ENCODE assay signal across 21 cellular contexts in the genomic region with DNA sequence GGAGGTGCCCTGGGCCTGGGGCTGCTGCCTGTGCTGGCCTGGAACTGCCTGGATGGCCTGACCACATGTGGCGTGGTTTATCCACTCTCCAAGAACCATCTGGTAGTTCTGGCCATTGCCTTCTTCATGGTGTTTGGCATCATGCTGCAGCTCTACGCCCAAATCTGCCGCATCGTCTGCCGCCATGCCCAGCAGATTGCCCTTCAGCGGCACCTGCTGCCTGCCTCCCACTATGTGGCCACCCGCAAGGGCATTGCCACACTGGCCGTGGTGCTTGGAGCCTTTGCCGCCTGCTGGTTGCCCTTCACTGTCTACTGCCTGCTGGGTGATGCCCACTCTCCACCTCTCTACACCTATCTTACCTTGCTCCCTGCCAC. TPM values are rescaled to one million over a fixed set of nuclear protein-coding genes. Genes with fewer than 3 reads are reported as not detected.
DNase-seq lines count a peak whose midpoint lies in the region; ATAC-seq and TF ChIP-seq lines count a peak whose summit lies in the region.
"Had no signal": no experiment of that assay in that cellular context is flagged by ENCODE, and none has a peak within 500 bp of the region (broad histone marks: within the 10 kb centered on the region; RNA-seq: fewer than 3 reads in every experiment).

No MANE protein-coding gene starts in this region.

- no peaks in the 10 kb centered on the region for H3K9me3 ChIP-seq in CD8-positive, alpha-beta memory T cell (ENCODE audit: low read length)
- H3K9me3 ChIP-seq: left lung, uterus had no signal

- no peaks in the 10 kb centered on the region for H3K36me3 ChIP-seq in CD8-positive, alpha-beta memory T cell (ENCODE audit: insufficient read depth, low read length)
- H3K36me3 ChIP-seq: left lung, uterus had no signal

- H3K27me3 Mint-ChIP-seq in CD8-positive, alpha-beta memory T cell: peaks cover 1 to 9% of the 10 kb centered on the region in 2 donors
- H3K27me3 Mint-ChIP-seq in HFFc6 (ENCODE audit: insufficient read depth) (peaks cover 3% of the 10 kb centered on the region; the same call in 1 of the 2 replicates), brain (peaks cover 16% of the 10 kb centered on the region), nephron progenitor cell (ENCODE audit: low read depth, poor library complexity) (peaks cover 17% of the 10 kb centered on the region), progenitor cell of endocrine pancreas (peaks cover 15% of the 10 kb centered on the region)
- H3K27me3 Mint-ChIP-seq: activated naive CD4-positive, alpha-beta T cell treated with anti-CD3 and anti-CD28 coated beads, Interleukin-2, amount 50 U/mL, for 24 hours had no signal

- peak overlapping the region; percentile 4 to 68 (median 47) for H3K4me3 Mint-ChIP-seq in CD8-positive, alpha-beta memory T cell
- no peak overlapping the region; the same call in 1 of the 2 replicates for H3K4me3 Mint-ChIP-seq in HFFc6
- H3K4me3 Mint-ChIP-seq in brain: peak overlapping the region; percentile 10 to 87 (median 80)
- peak overlapping the region; percentile 59 for H3K4me3 Mint-ChIP-seq in nephron progenitor cell
- H3K4me3 Mint-ChIP-seq in progenitor cell of endocrine pancreas (ENCODE audit: low read depth): no peak overlapping the region

- no peak for DNase-seq in CD8-positive, alpha-beta memory T cell
- DNase-seq in HFFc6: no peak
- no peak for DNase-seq in nephron progenitor cell
- no peak for DNase-seq in epidermal melanocyte (ENCODE audit: insufficient read length, low spot score)
- DNase-seq in progenitor cell of endocrine pancreas (ENCODE audit: low spot score, unreplicated experiment): no peak
- DNase-seq: activated CD4-positive, CD25-positive, alpha-beta regulatory T cell; activated CD8-positive, alpha-beta memory T cell treated with anti-CD3 and anti-CD28 coated beads, Interleukin-2, amount 50 U/mL, for 4 hours; KG1; left lung; NCI-H2081 treated with DMSO at 0.1 percent for 48 hours; NCI-H526 treated with DMSO at 0.1 percent for 48 hours; SHP77 treated with DMSO at 0.1 percent for 48 hours; stimulated activated CD4-positive, alpha-beta T cell treated with anti-CD3 and anti-CD28 coated beads, Interleukin-2, amount 100 ng/mL, for 48 hours; uterus had no signal

- no peak for ATAC-seq in GM21515 (IDR thresholded peaks at IDR 0.05; ENCODE audit: unreplicated experiment)
- ATAC-seq: left lung had no signal

- H3K36me3 Mint-ChIP-seq in CD8-positive, alpha-beta memory T cell: no peaks in the 10 kb centered on the region
- H3K36me3 Mint-ChIP-seq in HFFc6 (ENCODE audit: low read depth) (no peaks in the 10 kb centered on the region), brain (no peaks in the 10 kb centered on the region), nephron progenitor cell (ENCODE audit: low read depth) (no peaks in the 10 kb centered on the region), progenitor cell of endocrine pancreas (ENCODE audit: insufficient read depth) (no peaks in the 10 kb centered on the region)
- H3K36me3 Mint-ChIP-seq: activated naive CD4-positive, alpha-beta T cell treated with anti-CD3 and anti-CD28 coated beads, Interleukin-2, amount 50 U/mL, for 24 hours had no signal

- peak overlapping the region in 4 of 8 donors; percentile 29 to 72 (median 48) for H3K27ac Mint-ChIP-seq in CD8-positive, alpha-beta memory T cell
- H3K27ac Mint-ChIP-seq in HFFc6: peak overlapping the region; percentile 52
- H3K27ac Mint-ChIP-seq in brain: peak overlapping the region in 4 of 5 experiments; percentile 4 to 80 (median 54)
- H3K27ac Mint-ChIP-seq in nephron progenitor cell: no peak overlapping the region
- no peak overlapping the region for H3K27ac Mint-ChIP-seq in progenitor cell of endocrine pancreas

- peaks cover 13 to 22% (median 19%) of the 10 kb centered on the region in 3 donors for H3K4me1 Mint-ChIP-seq in CD8-positive, alpha-beta memory T cell
- H3K4me1 Mint-ChIP-seq in HFFc6 (ENCODE audit: low read depth): peaks cover 36% of the 10 kb centered on the region
- peaks cover 48% of the 10 kb centered on the region for H3K4me1 Mint-ChIP-seq in brain
- H3K4me1 Mint-ChIP-seq in nephron progenitor cell: peaks cover 57% of the 10 kb centered on the region
- H3K4me1 Mint-ChIP-seq in progenitor cell of endocrine pancreas (ENCODE audit: low read depth): peaks cover 9% of the 10 kb centered on the region

- CTCF ChIA-PET in CD8-positive, alpha-beta memory T cell (lab: Charles Lee): interaction anchor here (0.6 to 13.6 kb wide), 17 partner anchors 8 to 292 kb away, joined by 3 to 283 read pairs (median 4); partner anchors contain the start of genes IFI6, MAP3K6 and SYTL1

- H3K4me3 ChIP-seq in CD8-positive, alpha-beta memory T cell (ENCODE audit: low read length): no peak overlapping the region
- H3K4me3 ChIP-seq: left lung, uterus had no signal

- TF ChIP-seq CTCF in HFFc6 (IDR thresholded peaks at IDR 0.05): no peak
- no peak for TF ChIP-seq CTCF in brain (conservative IDR thresholded peaks at IDR 0.05)
- TF ChIP-seq CTCF in nephron progenitor cell (IDR thresholded peaks at IDR 0.05): no peak
- no peak for TF ChIP-seq CTCF in progenitor cell of endocrine pancreas (IDR thresholded peaks at IDR 0.05; ENCODE audit: unreplicated experiment)

- POLR2A ChIA-PET in CD8-positive, alpha-beta memory T cell (lab: Charles Lee): interaction anchor here (1.8 kb wide), 1 partner anchor 94 kb away, joined by 10 read pairs; no protein-coding TSS in a partner anchor

- H3K9me3 Mint-ChIP-seq in CD8-positive, alpha-beta memory T cell: no peaks in the 10 kb centered on the region
- H3K9me3 Mint-ChIP-seq in HFFc6 (no peaks in the 10 kb centered on the region), brain (peaks cover 0 to 2% (median 0%) of the 10 kb centered on the region in 5 experiments), nephron progenitor cell (no peaks in the 10 kb centered on the region), progenitor cell of endocrine pancreas (ENCODE audit: low read depth) (no peaks in the 10 kb centered on the region)
- H3K9me3 Mint-ChIP-seq: activated naive CD4-positive, alpha-beta T cell treated with anti-CD3 and anti-CD28 coated beads, Interleukin-2, amount 50 U/mL, for 24 hours had no signal

- peaks cover 17% of the 10 kb centered on the region for H3K4me1 ChIP-seq in CD8-positive, alpha-beta memory T cell (ENCODE audit: insufficient read depth, low read length)

- H3K27me3 ChIP-seq in CD8-positive, alpha-beta memory T cell (ENCODE audit: insufficient read depth, low read length, poor library complexity, severe bottlenecking): no peaks in the 10 kb centered on the region
- H3K27me3 ChIP-seq: uterus had no signal

- no peak overlapping the region for H3K27ac ChIP-seq in CD8-positive, alpha-beta memory T cell (ENCODE audit: low read depth, low read length)
- H3K27ac ChIP-seq: left lung, uterus had no signal

RNA-seq across cellular contexts. Expression of gene GPR3, which starts 1.8 kb away (rescaled TPM):
- total RNA-seq in CD8-positive, alpha-beta memory T cell: 1 to 10 TPM; 3.3 to 3.9 TPM
- polyA plus RNA-seq in CD8-positive, alpha-beta memory T cell: not detected
- 1 to 10 TPM; 2.3 to 3.3 (median 2.9) TPM for total RNA-seq in HFFc6 (2021; fragmentation: NEBNext Ultra II Directional; extraction: Animal tissue kit (Norgen Biotek cat#: 25700))
- 2.7 TPM for polyA plus RNA-seq in brain (ENCODE audit: insufficient read depth, low read depth, low replicate concordance)
- total RNA-seq in progenitor cell of endocrine pancreas: 1.00 and 1.1 TPM in 2 replicates

RNA-seq across cellular contexts. Expression of gene CD164L2, which starts 11.1 kb away (rescaled TPM):
- not detected for total RNA-seq in CD8-positive, alpha-beta memory T cell
- polyA plus RNA-seq in CD8-positive, alpha-beta memory T cell: not detected
- not detected for total RNA-seq in HFFc6 (2021; fragmentation: NEBNext Ultra II Directional; extraction: Animal tissue kit (Norgen Biotek cat#: 25700))
- polyA plus RNA-seq in brain (ENCODE audit: insufficient read depth, low read depth, low replicate concordance): 2.2 TPM
- not detected in 2 replicates for total RNA-seq in progenitor cell of endocrine pancreas
- total RNA-seq: posterior vena cava; skeletal muscle tissue; subcutaneous adipose tissue; T-helper 2 cell treated with Interferon-gamma antibody and Interleukin-4, amounts not matched to agents 100 ng/mL and 5 ng/mL, for 36 hours had no signal

RNA-seq across cellular contexts. Expression of gene FCN3, which starts 19.6 kb away (rescaled TPM):
- not detected for total RNA-seq in CD8-positive, alpha-beta memory T cell
- not detected for polyA plus RNA-seq in CD8-positive, alpha-beta memory T cell
- not detected for total RNA-seq in HFFc6 (2021; fragmentation: NEBNext Ultra II Directional; extraction: Animal tissue kit (Norgen Biotek cat#: 25700))
- 1.4 TPM for polyA plus RNA-seq in brain (ENCODE audit: insufficient read depth, low read depth, low replicate concordance)
- total RNA-seq in progenitor cell of endocrine pancreas: not detected in 2 replicates
- total RNA-seq: skeletal muscle tissue; T-helper 2 cell treated with Interferon-gamma antibody and Interleukin-4, amounts not matched to agents 100 ng/mL and 5 ng/mL, for 36 hours had no signal

RNA-seq across cellular contexts. Expression of gene MAP3K6, which starts 27.5 kb away (rescaled TPM):
- total RNA-seq in CD8-positive, alpha-beta memory T cell: 1 to 10 TPM; 6.9 to 7.1 TPM
- 6.0 TPM for polyA plus RNA-seq in CD8-positive, alpha-beta memory T cell
- total RNA-seq in HFFc6 (2021; fragmentation: NEBNext Ultra II Directional; extraction: Animal tissue kit (Norgen Biotek cat#: 25700)): 10 to 100 TPM; 22.6 to 30.8 (median 27.7) TPM
- polyA plus RNA-seq in brain (ENCODE audit: insufficient read depth, low read depth, low replicate concordance): 6.9 TPM
- total RNA-seq in progenitor cell of endocrine pancreas: 1.1 and 1.8 TPM in 2 replicates

RNA-seq across cellular contexts. Expression of gene SYTL1, which starts 52.4 kb away (rescaled TPM):
- total RNA-seq in CD8-positive, alpha-beta memory T cell: 10 to 100 TPM; 21.9 to 24.2 TPM
- polyA plus RNA-seq in CD8-positive, alpha-beta memory T cell: 124 TPM
- total RNA-seq in HFFc6 (2021; fragmentation: NEBNext Ultra II Directional; extraction: Animal tissue kit (Norgen Biotek cat#: 25700)): under 1 TPM in 2 of 6 experiments, not detected in 4; 0.08 to 0.45 TPM
- polyA plus RNA-seq in brain (ENCODE audit: insufficient read depth, low read depth, low replicate concordance): 24.1 TPM
- total RNA-seq in progenitor cell of endocrine pancreas: 9.4 and 15.5 TPM in 2 replicates

Comparison
In these comparisons a context has a peak if more than half of its experiments do, and no peak if none do; other contexts are left out.
1. H3K27ac Mint-ChIP-seq: peak in HFFc6 (single experiment) and brain (4 of 5); none in nephron progenitor cell (single experiment) and progenitor cell of endocrine pancreas (single experiment).
2. H3K4me3 Mint-ChIP-seq: peak in CD8-positive, alpha-beta memory T cell (7 of 7), brain (5 of 5) and nephron progenitor cell (single experiment); none in HFFc6 (single experiment) and progenitor cell of endocrine pancreas (single experiment).